1 cellular context compared by ENCODE assay signal in the genomic region with DNA sequence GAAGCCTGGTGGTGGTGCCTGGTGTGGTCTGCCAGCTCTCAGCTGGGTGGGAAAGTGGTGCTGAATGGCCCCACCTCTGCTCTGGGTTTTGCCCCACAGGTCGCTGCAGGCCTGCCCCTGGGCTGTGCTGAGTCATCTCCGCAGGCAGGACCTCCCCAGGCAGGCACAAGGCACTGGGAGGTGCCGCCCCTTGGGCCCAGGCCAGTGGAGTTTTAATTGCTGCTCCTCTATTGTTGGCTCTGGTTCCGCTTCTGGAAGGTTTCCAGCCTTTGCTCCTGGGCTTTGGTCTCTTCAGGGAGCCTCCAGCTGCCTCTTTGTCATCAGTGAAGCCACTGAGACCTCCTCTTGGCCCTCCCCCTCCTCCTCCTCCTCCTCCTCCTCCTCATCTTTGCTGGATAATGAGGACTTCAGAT.
TF ChIP-seq lines count a peak whose summit lies in the region.

No MANE protein-coding gene starts in this region.

TF ChIP-seq in A549, 52 proteins besides CTCF, POLR2A, EP300 and RAD21 (continued from another document):
- TF ChIP-seq ZFP36 (IDR thresholded peaks at IDR 0.05; ENCODE audit: borderline replicate concordance, partially characterized antibody) (no peak), SREBF2 (IDR thresholded peaks at IDR 0.05) (no peak), BHLHE40 (IDR thresholded peaks at IDR 0.05; ENCODE audit: low read depth, low read length) (no peak), ZC3H11A (IDR thresholded peaks at IDR 0.05) (no peak), ZNF302 (CRISPR knock-in tag; IDR thresholded peaks at IDR 0.05) (no peak), MAZ (IDR thresholded peaks at IDR 0.05; ENCODE audit: borderline replicate concordance, low read depth, low read length) (no peak), RCOR1 (IDR thresholded peaks at IDR 0.05; ENCODE audit: low read depth, low read length) (no peak), GATA3 (IDR thresholded peaks at IDR 0.05; ENCODE audit: borderline replicate concordance) (peak; percentile 60), MAFK (IDR thresholded peaks at IDR 0.05; ENCODE audit: partially characterized antibody) (peak; percentile 89), KDM5A (IDR thresholded peaks at IDR 0.05) (no peak), JUNB (IDR thresholded peaks at IDR 0.05) (peak; percentile 70), NFE2L2 (conservative IDR thresholded peaks at IDR 0.05; ENCODE audit: low read length) (0 out of 2 replicates have a peak, but pooled peaks have one; percentile 17), ESRRA (IDR thresholded peaks at IDR 0.05; ENCODE audit: borderline replicate concordance, low read length) (no peak), MYC (IDR thresholded peaks at IDR 0.05; ENCODE audit: borderline replicate concordance, low read length) (no peak), PHF8 (IDR thresholded peaks at IDR 0.05; ENCODE audit: borderline replicate concordance, low read depth) (no peak), CEBPB (IDR thresholded peaks at IDR 0.05) (no peak), CHD4 (IDR thresholded peaks at IDR 0.05; ENCODE audit: borderline replicate concordance) (no peak)
- TF ChIP-seq, protein P1, sequence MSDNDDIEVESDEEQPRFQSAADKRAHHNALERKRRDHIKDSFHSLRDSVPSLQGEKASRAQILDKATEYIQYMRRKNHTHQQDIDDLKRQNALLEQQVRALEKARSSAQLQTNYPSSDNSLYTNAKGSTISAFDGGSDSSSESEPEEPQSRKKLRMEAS (IDR thresholded peaks at IDR 0.05): peak; percentile 57; the same call in 1 of the 2 replicates
TF ChIP-seq in A549: peak in this region for 8.
